ENCODE assay signal across 8 cellular contexts in genomic region chr3:128619146-128619890, GRCh38. TPM values are rescaled to one million over a fixed set of nuclear protein-coding genes. Genes with fewer than 3 reads are reported as not detected.
DNase-seq lines count a peak whose midpoint lies in the region; ATAC-seq and TF ChIP-seq lines count a peak whose summit lies in the region.

No MANE protein-coding gene starts in this region.

- peaks cover 54% of the 10 kb centered on the region for H3K4me1 Mint-ChIP-seq in dendritic cell treated with granulocyte-macrophage colony-stimulating factor and Interleukin-4, amounts not matched to agents 40 ng/mL and 50 ng/mL, for 4 days (ENCODE audit: low read depth)

- POLR2A ChIA-PET in OCI-LY7 (lab: Charles Lee) (no interaction called here), PC-9 (lab: Charles Lee; ENCODE audit: unreplicated experiment) (no interaction called here)

- H3K4me1 ChIP-seq in OCI-LY7 (ENCODE audit: insufficient read depth, low read length, poor library complexity, severe bottlenecking) (peaks cover 21% of the 10 kb centered on the region), psoas muscle (peaks cover 22% of the 10 kb centered on the region), uterus (no peaks in the 10 kb centered on the region), PC-9 (replicated peaks; ENCODE audit: insufficient read depth) (no peaks in the 10 kb centered on the region)

- H3K79me2 ChIP-seq in OCI-LY7 (ENCODE audit: insufficient read depth, low read depth, low read length) (peaks cover 8% of the 10 kb centered on the region; the same call in 1 of the 2 replicates), PC-9 (ENCODE audit: low read depth) (no peaks in the 10 kb centered on the region)

- peak in 1 of 4 donors; percentile 12 for ATAC-seq in psoas muscle

- BruUV-seq in OCI-LY7 (replicated peaks; lab: Mats Ljungman, UMichigan) (no TSS peak), PC-9 (replicated peaks; lab: Mats Ljungman, UMichigan) (no TSS peak)

- H3K27ac ChIP-seq in OCI-LY7 (ENCODE audit: low read depth, low read length, poor library complexity, severe bottlenecking) (no peak overlapping the region), psoas muscle (no peak overlapping the region), uterus (no peak overlapping the region), PC-9 (no peak overlapping the region)

- H3K36me3 ChIP-seq in OCI-LY7 (ENCODE audit: insufficient read depth, low read length): peaks cover 66% of the 10 kb centered on the region
- H3K36me3 ChIP-seq in psoas muscle (ENCODE audit: insufficient read depth in 1 of 2, low read depth in 1 of 2): peaks cover 0 to 49% of the 10 kb centered on the region in 2 donors
- H3K36me3 ChIP-seq in uterus: no peaks in the 10 kb centered on the region
- peaks cover 33% of the 10 kb centered on the region for H3K36me3 ChIP-seq in PC-9 (ENCODE audit: low read depth)

- no peak for TF ChIP-seq POLR2A in uterus (IDR thresholded peaks at IDR 0.05)

- intact Hi-C loops in OCI-LY7 (cut with micrococcal nuclease; ENCODE audit: unreplicated experiment): loop anchor here (5.0 kb wide), 2 partner anchors 228 to 258 kb away; partner anchors contain the start of gene ACAD9
- intact Hi-C loops in dendritic cell treated with granulocyte-macrophage colony-stimulating factor and Interleukin-4, amounts not matched to agents 40 ng/mL and 50 ng/mL, for 4 days (cut with micrococcal nuclease): no loop called here
- intact Hi-C loops in psoas muscle (cut with DNase I): no loop called here
- intact Hi-C loops in uterus (cut with DNase I; ENCODE audit: low total_unique reads): no loop called here
- intact Hi-C loops in PC-9 (cut with micrococcal nuclease; ENCODE audit: unreplicated experiment): no loop called here

- 63 to 76% (median 67%) methylated on average over 7 of the region's 7 CpGs for WGBS in psoas muscle, 3 donors

- H3K27me3 Mint-ChIP-seq in dendritic cell treated with granulocyte-macrophage colony-stimulating factor and Interleukin-4, amounts not matched to agents 40 ng/mL and 50 ng/mL, for 4 days: no peaks in the 10 kb centered on the region

- no peaks in the 10 kb centered on the region for H4K20me1 ChIP-seq in OCI-LY7 (ENCODE audit: insufficient read depth, low read length)
- peaks cover 26% of the 10 kb centered on the region for H4K20me1 ChIP-seq in PC-9 (ENCODE audit: insufficient read depth)

- H3K4me2 ChIP-seq in OCI-LY7 (ENCODE audit: low read length) (peak overlapping the region; percentile 94), PC-9 (no peak overlapping the region)

- H3K36me3 Mint-ChIP-seq in dendritic cell treated with granulocyte-macrophage colony-stimulating factor and Interleukin-4, amounts not matched to agents 40 ng/mL and 50 ng/mL, for 4 days (ENCODE audit: low read depth): peaks cover 81% of the 10 kb centered on the region

- H2AFZ ChIP-seq in OCI-LY7 (ENCODE audit: low read length) (no peak overlapping the region), PC-9 (no peak overlapping the region)

- H3K9me3 Mint-ChIP-seq in dendritic cell treated with granulocyte-macrophage colony-stimulating factor and Interleukin-4, amounts not matched to agents 40 ng/mL and 50 ng/mL, for 4 days: no peaks in the 10 kb centered on the region

- peaks cover 13% of the 10 kb centered on the region; the same call in 1 of the 2 replicates for H3F3A ChIP-seq in PC-9 (ENCODE audit: insufficient read depth, low read depth)

- peak overlapping the region; percentile 88 for H3K4me3 Mint-ChIP-seq in dendritic cell treated with granulocyte-macrophage colony-stimulating factor and Interleukin-4, amounts not matched to agents 40 ng/mL and 50 ng/mL, for 4 days

- H3K4me3 ChIP-seq in OCI-LY7 (ENCODE audit: low read depth, low read length, poor library complexity, severe bottlenecking) (peak overlapping the region; percentile 89), psoas muscle (peak overlapping the region; percentile 99), uterus (no peak overlapping the region), PC-9 (no peak overlapping the region)

- no peaks in the 10 kb centered on the region for H3K9me2 ChIP-seq in OCI-LY7 (ENCODE audit: insufficient read depth, low read length)
- H3K9me2 ChIP-seq in PC-9 (ENCODE audit: insufficient read depth): no peaks in the 10 kb centered on the region

- TF ChIP-seq CTCF in OCI-LY7 (conservative IDR thresholded peaks at IDR 0.05; ENCODE audit: low read length): no peak
- TF ChIP-seq CTCF in psoas muscle (IDR thresholded peaks at IDR 0.05): no peak
- no peak for TF ChIP-seq CTCF in uterus (IDR thresholded peaks at IDR 0.05)
- no peak for TF ChIP-seq CTCF in PC-9 (conservative IDR thresholded peaks at IDR 0.05)

- DNase-seq in GM04503 (ENCODE audit: low read depth) (peak; percentile 45), OCI-LY7 (ENCODE audit: low spot score) (no peak), psoas muscle (no peak), NCI-H1105 treated with DMSO at 0.1 percent for 48 hours (lab: John Stamatoyannopoulos, UW) (no peak), uterus (no peak), PC-9 (no peak), cerebellar cortex (ENCODE audit: low spot score) (no peak)

- H3K27me3 ChIP-seq in psoas muscle (ENCODE audit: insufficient read depth in 3 of 3, low read length in 2 of 3) (no peaks in the 10 kb centered on the region), uterus (no peaks in the 10 kb centered on the region), PC-9 (ENCODE audit: insufficient read depth, low read depth) (no peaks in the 10 kb centered on the region)

- H3K27ac Mint-ChIP-seq in dendritic cell treated with granulocyte-macrophage colony-stimulating factor and Interleukin-4, amounts not matched to agents 40 ng/mL and 50 ng/mL, for 4 days: peak overlapping the region; percentile 84

- H3K9me3 ChIP-seq in OCI-LY7 (ENCODE audit: low read length): no peaks in the 10 kb centered on the region
- no peaks in the 10 kb centered on the region for H3K9me3 ChIP-seq in psoas muscle
- H3K9me3 ChIP-seq in uterus: no peaks in the 10 kb centered on the region
- no peaks in the 10 kb centered on the region for H3K9me3 ChIP-seq in PC-9 (ENCODE audit: insufficient read depth, low read depth)

- CTCF ChIA-PET in OCI-LY7 (lab: Charles Lee; ENCODE audit: unreplicated experiment) (no interaction called here), PC-9 (lab: Charles Lee) (no interaction called here)

RNA-seq across cellular contexts. Expression of gene RPN1, which starts 31.3 kb away (rescaled TPM):
- total RNA-seq in OCI-LY7 (2014; rRNA removed; shearing (Covaris generic)): 148 and 149 TPM in 2 replicates
- total RNA-seq in OCI-LY7 (2022) (115 and 123 TPM in 2 replicates), psoas muscle (100 to 1,000 TPM in 2 of 4 donors, 10 to 100 TPM in 2; 55.5 to 116 (median 91.7) TPM), uterus (100 to 1,000 TPM; 134 to 307 (median 209) TPM), PC-9 (2021) (185 and 191 TPM in 2 replicates)
- 100 to 1,000 TPM; 108 to 197 (median 135) TPM for polyA plus RNA-seq in psoas muscle

Comparison
In these comparisons a context has a peak if more than half of its experiments do, and no peak if none do; other contexts are left out.
1. H3K4me3 ChIP-seq: peak in OCI-LY7 (single experiment) and psoas muscle (single experiment); none in uterus (0 of 2) and PC-9 (single experiment).